Comparison of ENCODE assay signal across 10 cellular contexts in the genomic region with DNA sequence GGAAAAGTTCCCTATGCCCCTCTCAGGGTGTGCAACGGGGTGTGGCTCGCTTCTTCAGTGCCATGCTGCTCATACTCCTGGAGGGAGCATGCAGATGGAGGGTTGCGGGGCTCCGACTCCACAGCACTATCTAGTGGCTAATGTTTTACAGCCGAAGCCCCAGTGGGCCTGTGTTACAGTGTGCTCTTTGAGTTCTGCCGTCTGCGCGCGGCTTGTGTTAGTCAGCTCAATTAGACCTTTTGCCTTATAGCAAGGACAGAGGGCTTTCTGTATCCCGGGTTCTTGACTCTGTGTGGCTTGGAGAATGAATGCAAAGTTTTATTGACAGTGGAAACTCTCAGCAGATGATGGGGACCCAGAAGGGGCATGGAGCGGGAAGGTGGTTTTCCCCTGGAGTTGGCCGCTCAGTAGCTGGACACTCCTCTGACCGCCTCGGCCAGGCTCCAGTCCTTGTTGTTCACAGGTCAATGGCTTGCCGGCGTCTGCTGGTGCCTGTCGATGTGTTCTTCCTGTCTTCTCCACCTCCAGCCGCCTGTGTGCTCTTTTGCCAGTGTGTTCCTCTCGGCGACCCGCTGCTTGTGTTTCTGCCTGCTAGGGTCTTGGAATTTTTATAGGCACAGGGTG.
DNase-seq lines count a peak whose midpoint lies in the region; ATAC-seq, FAIRE-seq and TF ChIP-seq lines count a peak whose summit lies in the region.
"Had no signal": no experiment of that assay in that cellular context is flagged by ENCODE, and none has a peak within 500 bp of the region (broad histone marks: within the 10 kb centered on the region; RNA-seq: fewer than 3 reads in every experiment).

No MANE protein-coding gene starts in this region.

- H3K36me3 ChIP-seq in Panc1 (ENCODE audit: control insufficient read depth, insufficient read depth, low read length) (no peaks in the 10 kb centered on the region), small intestine (ENCODE audit: control insufficient read depth in 2 of 2, insufficient read depth in 2 of 2, low read length in 2 of 2) (no peaks in the 10 kb centered on the region), Caco-2 (ENCODE audit: control insufficient read depth, insufficient read depth, low read length) (no peaks in the 10 kb centered on the region), breast epithelium (no peaks in the 10 kb centered on the region)
- H3K36me3 ChIP-seq: BLaER1 treated with 17β-estradiol and CSF1 and Interleukin-3, amounts not matched to agents 10 nM and 100 nM had no signal

- peak; percentile 9 for DNase-seq in activated CD4-positive, alpha-beta T cell treated with anti-CD3 and anti-CD28 coated beads for 48 hours
- DNase-seq in activated CD4-positive, alpha-beta T cell treated with anti-CD3 and anti-CD28 coated beads, Interleukin-2, amount 50 U/mL, for 1 hour = no peak
- DNase-seq in Panc1 (ENCODE audit: low read depth, low spot score) = no peak
- peak; percentile 53 to 90 (median 76) for DNase-seq in head of caudate nucleus
- DNase-seq in small intestine = peak; percentile 38
- no peak for DNase-seq in NCI-H2081 treated with DMSO at 0.1 percent for 48 hours (lab: John Stamatoyannopoulos, UW)
- no peak for DNase-seq in Caco-2
- DNase-seq in breast epithelium (ENCODE audit: low spot score in 2 of 2) = no peak

- no peak overlapping the region for H3K4me3 Mint-ChIP-seq in Caco-2 (ENCODE audit: unreplicated experiment)

- H3K4me1 ChIP-seq in Panc1 (ENCODE audit: control insufficient read depth, insufficient read depth, low read length) (no peaks in the 10 kb centered on the region), small intestine (ENCODE audit: control insufficient read depth in 2 of 2, insufficient read depth in 1 of 2, low read depth in 1 of 2, low read length in 1 of 2) (no peaks in the 10 kb centered on the region), Caco-2 (peaks cover 67% of the 10 kb centered on the region), breast epithelium (no peaks in the 10 kb centered on the region)

- in situ Hi-C loops in Panc1 (cut with HindIII; ENCODE audit: low pct_unique_long_range_greater_than_20kb, low sequenced_read_pairs) = no loop called here

- CTCF ChIA-PET in Panc1 (lab: Charles Lee) = no interaction called here
- CTCF ChIA-PET in Caco-2 (lab: Charles Lee) = no interaction called here

- FAIRE-seq in small intestine (lab: Jason Lieb, UNC) = no peak

- WGBS in small intestine, 3 donors = 64 to 83% (median 67%) methylated on average over 19 to 21 of the region's 21 CpGs

- no peak for TF ChIP-seq POLR2A in breast epithelium (IDR thresholded peaks at IDR 0.05)

- H3K4me1 Mint-ChIP-seq in Caco-2 (ENCODE audit: low read depth, unreplicated experiment) = peaks cover 45% of the 10 kb centered on the region

- TF ChIP-seq CTCF in Panc1 (IDR thresholded peaks at IDR 0.05) (peak; percentile 72), Caco-2 (IDR thresholded peaks at IDR 0.05; ENCODE audit: insufficient read depth in 1 of 2, low read depth in 1 of 2, low read length in 1 of 2, severe bottlenecking in 1 of 2, unreplicated experiment in 1 of 2) (no peak), breast epithelium (IDR thresholded peaks at IDR 0.05) (no peak)

- H3K27ac ChIP-seq in Panc1 (ENCODE audit: low read length) = no peak overlapping the region
- H3K27ac ChIP-seq in small intestine (ENCODE audit: low read depth in 1 of 2, low read length in 1 of 2) = no peak overlapping the region
- H3K27ac ChIP-seq in breast epithelium = no peak overlapping the region
- H3K27ac ChIP-seq: BLaER1 treated with 17β-estradiol and CSF1 and Interleukin-3, amounts not matched to agents 10 nM and 100 nM had no signal

- peaks cover 37% of the 10 kb centered on the region for H3K9me3 Mint-ChIP-seq in Caco-2 (ENCODE audit: unreplicated experiment)

- ATAC-seq in Panc1 = peak; percentile 94

- H3K4me3 ChIP-seq in Panc1 (ENCODE audit: low read depth in 2 of 2, low read length in 2 of 2) = no peak overlapping the region
- no peak overlapping the region for H3K4me3 ChIP-seq in small intestine (ENCODE audit: low read depth in 1 of 2, low read length in 2 of 2)
- no peak overlapping the region for H3K4me3 ChIP-seq in Caco-2 (ENCODE audit: low read depth, low read length)
- no peak overlapping the region for H3K4me3 ChIP-seq in breast epithelium
- H3K4me3 ChIP-seq: BLaER1 treated with 17β-estradiol and CSF1 and Interleukin-3, amounts not matched to agents 10 nM and 100 nM; lung had no signal

- intact Hi-C loops in Panc1 (cut with micrococcal nuclease; ENCODE audit: unreplicated experiment) (loop anchor here (2.0 to 10.0 kb wide), 2 partner anchors 453 to 885 kb away; no protein-coding TSS in a partner anchor), head of caudate nucleus (cut with DNase I) (loop anchor here (5.0 kb wide), 1 partner anchor 142 kb away; no protein-coding TSS in a partner anchor), Caco-2 (cut with micrococcal nuclease; ENCODE audit: unreplicated experiment) (no loop called here), breast epithelium (cut with DNase I; ENCODE audit: low total_unique reads) (no loop called here)

- H3K36me3 Mint-ChIP-seq in Caco-2 (ENCODE audit: insufficient read depth, unreplicated experiment) = peaks cover 18% of the 10 kb centered on the region

- H3K9me3 ChIP-seq in Panc1 (ENCODE audit: control insufficient read depth, insufficient read depth, low read depth, low read length) (no peaks in the 10 kb centered on the region), small intestine (ENCODE audit: control insufficient read depth, low read depth) (no peaks in the 10 kb centered on the region), Caco-2 (peaks cover 6% of the 10 kb centered on the region), breast epithelium (no peaks in the 10 kb centered on the region)
- H3K9me3 ChIP-seq: BLaER1 treated with 17β-estradiol and CSF1 and Interleukin-3, amounts not matched to agents 10 nM and 100 nM had no signal

- H3K27me3 ChIP-seq in Panc1 (ENCODE audit: control insufficient read depth, insufficient read depth, low read length) = no peaks in the 10 kb centered on the region
- no peaks in the 10 kb centered on the region for H3K27me3 ChIP-seq in small intestine (ENCODE audit: control insufficient read depth in 2 of 2, insufficient read depth in 2 of 2, low read length in 2 of 2)
- no peaks in the 10 kb centered on the region for H3K27me3 ChIP-seq in Caco-2 (replicated peaks; ENCODE audit: control insufficient read depth, insufficient read depth, low read length)
- H3K27me3 ChIP-seq in breast epithelium = no peaks in the 10 kb centered on the region
- H3K27me3 ChIP-seq: BLaER1 treated with 17β-estradiol and CSF1 and Interleukin-3, amounts not matched to agents 10 nM and 100 nM had no signal

- no TSS peak for BruUV-seq in Panc1 (replicated peaks; lab: Mats Ljungman, UMichigan)
- no TSS peak for BruUV-seq in Caco-2 (replicated peaks; lab: Mats Ljungman, UMichigan)

- no peak overlapping the region for H3K27ac Mint-ChIP-seq in Caco-2 (ENCODE audit: unreplicated experiment)

- POLR2A ChIA-PET in Panc1 (lab: Charles Lee) = no interaction called here
- POLR2A ChIA-PET in Caco-2 (lab: Charles Lee) = no interaction called here

- H3K27me3 Mint-ChIP-seq in Caco-2 (ENCODE audit: insufficient read depth, unreplicated experiment) = no peaks in the 10 kb centered on the region

Comparison
In these comparisons a context has a peak if more than half of its experiments do, and no peak if none do; other contexts are left out.
1. DNase-seq: peak in activated CD4-positive, alpha-beta T cell treated with anti-CD3 and anti-CD28 coated beads for 48 hours (single experiment), head of caudate nucleus (42 of 42) and small intestine (single experiment); none in activated CD4-positive, alpha-beta T cell treated with anti-CD3 and anti-CD28 coated beads, Interleukin-2, amount 50 U/mL, for 1 hour (single experiment), Panc1 (single experiment), NCI-H2081 treated with DMSO at 0.1 percent for 48 hours (single experiment), Caco-2 (0 of 2) and breast epithelium (0 of 2).
2. intact Hi-C loops: an anchor here in Panc1 (2.0 to 10.0 kb wide) and head of caudate nucleus (5.0 kb wide); none called in Caco-2 and breast epithelium.